Comparison of ENCODE assay signal across 19 cellular contexts in the genomic region with DNA sequence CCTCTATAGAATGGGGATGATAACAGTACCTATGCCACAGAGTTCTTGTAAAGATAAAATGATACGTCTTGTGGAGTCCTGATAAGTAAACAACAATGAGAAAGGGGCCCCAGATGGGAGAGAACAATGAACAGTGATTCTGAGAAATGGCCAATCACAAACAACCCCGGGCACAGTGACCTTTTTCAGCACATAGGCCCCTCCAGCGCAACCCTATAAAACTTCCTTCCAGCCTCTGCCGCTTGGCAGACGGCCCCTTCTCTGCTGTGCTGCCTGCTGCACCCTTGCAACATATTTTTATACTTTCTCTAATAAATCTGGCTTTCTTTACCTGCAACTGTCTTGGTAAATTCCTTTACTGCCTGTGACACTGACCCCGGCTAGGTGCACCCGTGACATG. TPM values are rescaled to one million over a fixed set of nuclear protein-coding genes. Genes with fewer than 3 reads are reported as not detected.
DNase-seq lines count a peak whose midpoint lies in the region; ATAC-seq and TF ChIP-seq lines count a peak whose summit lies in the region.
"Had no signal": no experiment of that assay in that cellular context is flagged by ENCODE, and none has a peak within 500 bp of the region (broad histone marks: within the 10 kb centered on the region; RNA-seq: fewer than 3 reads in every experiment).

No MANE protein-coding gene starts in this region.

- CTCF ChIA-PET in PC-9 (lab: Charles Lee), result no interaction called here

- no peaks in the 10 kb centered on the region for H4K20me1 ChIP-seq in PC-9 (ENCODE audit: insufficient read depth)

- no peaks in the 10 kb centered on the region for H3K9me2 ChIP-seq in PC-9 (ENCODE audit: insufficient read depth)

- DNase-seq in endodermal cell (peak; percentile 49), midbrain (lab: John Stamatoyannopoulos, UW) (peak; percentile 80), NCI-H345 (lab: John Stamatoyannopoulos, UW) (no peak), PC-9 (no peak), cerebellum (ENCODE audit: low spot score) (no peak)
- DNase-seq: ACHN, HFFc6, MV-4-11, NCI-H1417, NCI-H187, NCI-H2107, NCI-H510A treated with DMSO at 0.1 percent for 48 hours, NCI-H774, RPMI8226, SIG-M5 had no signal

- no TSS peak for BruUV-seq in PC-9 (replicated peaks; lab: Mats Ljungman, UMichigan)

- H3K9ac ChIP-seq in endodermal cell (ENCODE audit: extremely low read depth, low read length, poor library complexity, severe bottlenecking), result no peak overlapping the region
- H3K9ac ChIP-seq: KMS-11 had no signal

- H3K4me2 ChIP-seq in PC-9, result no peak overlapping the region
- H3K4me2 ChIP-seq: KMS-11 had no signal

- no peak overlapping the region for H3K4me3 Mint-ChIP-seq in endodermal cell
- H3K4me3 Mint-ChIP-seq: HFFc6 had no signal

- H3K27me3 ChIP-seq in endodermal cell (ENCODE audit: control insufficient read depth, insufficient read depth, low read length, poor library complexity, severe bottlenecking) (no peaks in the 10 kb centered on the region), PC-9 (ENCODE audit: insufficient read depth, low read depth) (no peaks in the 10 kb centered on the region)

- H3K27me3 Mint-ChIP-seq in endodermal cell (ENCODE audit: insufficient read depth), result peaks cover 13% of the 10 kb centered on the region

- H3K36me3 ChIP-seq in endodermal cell (ENCODE audit: control insufficient read depth, insufficient read depth, low read length) (no peaks in the 10 kb centered on the region), PC-9 (ENCODE audit: low read depth) (no peaks in the 10 kb centered on the region)

- no peak overlapping the region for H2AFZ ChIP-seq in PC-9

- H3K4me1 ChIP-seq in endodermal cell (ENCODE audit: control insufficient read depth, insufficient read depth, low read length) (peaks cover 6% of the 10 kb centered on the region), PC-9 (replicated peaks; ENCODE audit: insufficient read depth) (peaks cover 4% of the 10 kb centered on the region; the same call in 1 of the 2 replicates)

- POLR2A ChIA-PET in PC-9 (lab: Charles Lee; ENCODE audit: unreplicated experiment), result no interaction called here

- H3K4me3 ChIP-seq in endodermal cell (ENCODE audit: low read length) (peak overlapping the region; percentile 37), PC-9 (no peak overlapping the region)

- H3K9me3 Mint-ChIP-seq in endodermal cell, result peaks cover 9% of the 10 kb centered on the region
- H3K9me3 Mint-ChIP-seq: HFFc6 had no signal

- no peaks in the 10 kb centered on the region for H3K79me2 ChIP-seq in PC-9 (ENCODE audit: low read depth)

- H3K27ac Mint-ChIP-seq in endodermal cell, result no peak overlapping the region
- H3K27ac Mint-ChIP-seq: HFFc6 had no signal

- no peak for ATAC-seq in HG02938 (IDR thresholded peaks at IDR 0.05; ENCODE audit: unreplicated experiment)

- 79 to 88% methylated on average over 4 to 6 of the region's 7 CpGs for WGBS in endodermal cell (ENCODE audit: insufficient coverage in 1 of 2, insufficient read length in 1 of 2), 2 experiments

- H3F3A ChIP-seq in PC-9 (ENCODE audit: insufficient read depth, low read depth), result no peaks in the 10 kb centered on the region

- peaks cover 2% of the 10 kb centered on the region for H3K36me3 Mint-ChIP-seq in endodermal cell (ENCODE audit: low read depth)

- peaks cover 16% of the 10 kb centered on the region for H3K4me1 Mint-ChIP-seq in endodermal cell

- peaks cover 6% of the 10 kb centered on the region for H3K9me3 ChIP-seq in endodermal cell (ENCODE audit: control insufficient read depth, low read length)
- no peaks in the 10 kb centered on the region for H3K9me3 ChIP-seq in PC-9 (ENCODE audit: insufficient read depth, low read depth)

- intact Hi-C loops in PC-9 (cut with micrococcal nuclease; ENCODE audit: unreplicated experiment), result no loop called here

- H3K27ac ChIP-seq in angular gyrus (ENCODE audit: low read depth, low read length) (peak overlapping the region; percentile 89), endodermal cell (ENCODE audit: low read depth, low read length) (no peak overlapping the region), PC-9 (no peak overlapping the region)
- H3K27ac ChIP-seq: C4-2B, KMS-11 had no signal

- TF ChIP-seq CTCF in endodermal cell (conservative IDR thresholded peaks at IDR 0.05) (no peak), PC-9 (conservative IDR thresholded peaks at IDR 0.05) (no peak)

RNA-seq across cellular contexts. Expression of gene RCAN1, which starts 8.9 kb away (rescaled TPM):
- total RNA-seq in endodermal cell (1 to 10 TPM; 6.1 to 6.7 TPM), PC-9 (2021) (6.2 and 7.2 TPM in 2 replicates), cerebellum (30.2 TPM)
- 10.5 TPM for polyA plus RNA-seq in endodermal cell (2013, experiment 1 of 2)
- 10.7 TPM for polyA plus RNA-seq in endodermal cell (2013, experiment 2 of 2)

Comparison
In these comparisons a context has a peak if more than half of its experiments do, and no peak if none do; other contexts are left out.
1. DNase-seq: peak in endodermal cell (single experiment) and midbrain (single experiment); none in NCI-H345 (single experiment), PC-9 (0 of 2) and cerebellum (single experiment).